Comparison of ENCODE assay signal across 13 cellular contexts in genomic region chr17:32259596-32259995, GRCh38. TPM values are rescaled to one million over a fixed set of nuclear protein-coding genes. Genes with fewer than 3 reads are reported as not detected.
DNase-seq lines count a peak whose midpoint lies in the region; FAIRE-seq and TF ChIP-seq lines count a peak whose summit lies in the region.
"Had no signal": no experiment of that assay in that cellular context is flagged by ENCODE, and none has a peak within 500 bp of the region (broad histone marks: within the 10 kb centered on the region; RNA-seq: fewer than 3 reads in every experiment).

No MANE protein-coding gene starts in this region.

- peaks cover 36% of the 10 kb centered on the region for H3K27me3 ChIP-seq in adipocyte (replicated peaks; ENCODE audit: control insufficient read depth, insufficient read depth, low read length)

- FAIRE-seq in D721Med (lab: Jason Lieb, UNC) = no peak
- FAIRE-seq: GM18507 had no signal

- DNase-seq in ELR (ENCODE audit: low read depth) (peak; percentile 60), adipocyte (ENCODE audit: low read depth) (peak; percentile 50), fibroblast of the conjunctiva (ENCODE audit: low read depth) (peak; percentile 18), renal cortical epithelial cell (ENCODE audit: low read depth) (peak; percentile 19), NCI-H510A treated with DMSO at 0.1 percent for 48 hours (lab: John Stamatoyannopoulos, UW) (no peak), NCI-H524 (lab: John Stamatoyannopoulos, UW) (no peak), D721Med (ENCODE audit: insufficient read length, low spot score) (no peak)
- no peak for DNase-seq in stimulated activated CD4-positive, alpha-beta T cell treated with anti-CD3 and anti-CD28 coated beads, Interleukin-15, amount 100 ng/mL, for 24 hours
- DNase-seq: esophagus squamous epithelium; midbrain; stimulated activated CD4-positive, alpha-beta T cell treated with anti-CD3 and anti-CD28 coated beads, Interleukin-2, amount 100 ng/mL, for 24 hours had no signal

- TF ChIP-seq CTCF in D721Med (IDR thresholded peaks at IDR 0.05; ENCODE audit: insufficient read depth, missing control alignments) = no peak

- no peaks in the 10 kb centered on the region for H3K9me3 ChIP-seq in adipocyte (ENCODE audit: control insufficient read depth, low read length)
- H3K9me3 ChIP-seq: esophagus squamous epithelium, SJSA1 had no signal

- H3K36me3 ChIP-seq in adipocyte (ENCODE audit: control insufficient read depth, insufficient read depth, low read length, severe bottlenecking) = no peaks in the 10 kb centered on the region
- H3K36me3 ChIP-seq: esophagus squamous epithelium, SJSA1 had no signal

- no peak overlapping the region for H3K9ac ChIP-seq in adipocyte (ENCODE audit: low read length)

- H3K4me1 ChIP-seq in adipocyte (ENCODE audit: control insufficient read depth, insufficient read depth, low read length) = peaks cover 24% of the 10 kb centered on the region

- no peak overlapping the region for H3K4me3 ChIP-seq in adipocyte (ENCODE audit: low read length)
- H3K4me3 ChIP-seq: esophagus squamous epithelium, SJSA1 had no signal

RNA-seq across cellular contexts. Expression of gene RHBDL3, which starts 6.0 kb away (rescaled TPM):
- total RNA-seq in renal cortical epithelial cell = not detected in 2 replicates

Comparison
In these comparisons a context has a peak if more than half of its experiments do, and no peak if none do; other contexts are left out.
1. DNase-seq: peak in ELR (single experiment), adipocyte (single experiment), fibroblast of the conjunctiva (single experiment) and renal cortical epithelial cell (single experiment); none in NCI-H510A treated with DMSO at 0.1 percent for 48 hours (single experiment), stimulated activated CD4-positive, alpha-beta T cell treated with anti-CD3 and anti-CD28 coated beads, Interleukin-15, amount 100 ng/mL, for 24 hours (single experiment), NCI-H524 (0 of 2) and D721Med (single experiment).